Comparison of ENCODE assay signal across 8 cellular contexts in the genomic region with DNA sequence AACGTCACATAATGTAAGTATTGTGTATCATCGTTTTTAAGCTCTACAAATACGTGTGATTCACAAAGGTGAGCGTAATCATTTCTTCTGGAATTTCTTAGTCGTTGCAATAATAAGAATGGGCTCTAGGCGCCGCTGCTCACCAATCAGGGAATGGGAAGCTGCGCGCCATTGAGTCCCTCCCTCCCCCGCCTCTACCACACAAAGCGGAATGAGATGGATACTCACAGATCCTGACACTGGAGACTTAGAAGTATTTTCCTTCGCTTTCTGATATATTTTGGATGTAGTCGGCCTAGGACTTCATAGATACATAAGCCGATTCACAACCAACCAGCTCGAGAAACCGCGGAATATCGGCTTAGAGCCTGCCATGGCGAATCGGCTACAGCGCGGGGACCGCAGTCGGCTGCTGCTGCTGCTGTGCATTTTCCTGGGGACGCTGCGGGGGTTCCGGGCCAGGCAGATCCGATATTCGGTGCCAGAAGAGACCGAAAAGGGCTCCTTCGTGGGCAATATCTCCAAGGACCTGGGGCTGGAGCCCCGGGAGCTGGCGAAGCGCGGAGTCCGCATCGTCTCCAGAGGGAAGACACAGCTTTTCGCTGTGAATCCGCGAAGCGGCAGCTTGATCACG. TPM values are rescaled to one million over a fixed set of nuclear protein-coding genes. Genes with fewer than 3 reads are reported as not detected.
DNase-seq lines count a peak whose midpoint lies in the region; FAIRE-seq and TF ChIP-seq lines count a peak whose summit lies in the region.

PCDHGA11 (plus strand) TSS at position 197 of the 634 bp plus-strand sequence; CDS start at position 374, 177 bp downstream.

- peak within 1 kb of the TSS in 2 of 7 donors; percentile 41 to 73 for H3K27ac Mint-ChIP-seq in CD14-positive monocyte

- intact Hi-C loops in CD14-positive monocyte (cut with micrococcal nuclease): loop anchor here (5.0 kb wide), 2 partner anchors 136 to 141 kb away; no protein-coding TSS in a partner anchor

- peak within 1 kb of the TSS; percentile 84 to 93 for H3K4me3 Mint-ChIP-seq in CD14-positive monocyte

- peaks cover 75 to 88% (median 85%) of the 10 kb centered on the region in 3 donors for H3K27me3 Mint-ChIP-seq in CD14-positive monocyte (ENCODE audit: low read depth in 3 of 3)

- H2AFZ ChIP-seq in SK-N-SH (ENCODE audit: low read depth): no peak within 1 kb of the TSS

- H3K79me2 ChIP-seq in SK-N-SH (ENCODE audit: insufficient read depth): peaks cover 23% of the 10 kb centered on the region

- H3K36me3 Mint-ChIP-seq in CD14-positive monocyte: peaks cover 7 to 30% of the 10 kb centered on the region in 2 donors

- no peak for FAIRE-seq in H54 (lab: Jason Lieb, UNC)

- TF ChIP-seq POLR2A in H54 (IDR thresholded peaks at IDR 0.05; ENCODE audit: low read depth, low read length): no peak

- POLR2A ChIA-PET in SK-N-SH (lab: Yijun Ruan, JAX): no interaction called here

- TF ChIP-seq CTCF in CD14-positive monocyte (IDR thresholded peaks at IDR 0.05) (peak; percentile 86), SK-N-SH (IDR thresholded peaks at IDR 0.05) (no peak)

- peaks cover 19 to 60% (median 52%) of the 10 kb centered on the region in 7 donors for H3K9me3 Mint-ChIP-seq in CD14-positive monocyte

- CTCF ChIA-PET in SK-N-SH (lab: Yijun Ruan, JAX): interaction anchor here (0.9 to 2.7 kb wide), 6 partner anchors 17 to 197 kb away, joined by 3 to 10 read pairs (median 6); partner anchors contain the start of gene PCDHB14

- no peak within 1 kb of the TSS for H3K9ac ChIP-seq in SK-N-SH

- no peaks in the 10 kb centered on the region for H4K20me1 ChIP-seq in SK-N-SH (ENCODE audit: insufficient read depth)

- H3K27me3 ChIP-seq in mononuclear cell (ENCODE audit: insufficient read depth, low read length) (peaks cover 97% of the 10 kb centered on the region), SK-N-SH (ENCODE audit: insufficient read depth) (no peaks in the 10 kb centered on the region)

- no peaks in the 10 kb centered on the region for H3K9me2 ChIP-seq in SK-N-SH

- no peak for TF ChIP-seq EP300 in SK-N-SH (IDR thresholded peaks at IDR 0.05; ENCODE audit: borderline replicate concordance in 1 of 2, low read depth in 1 of 2, low read length in 1 of 2)

- H3F3A ChIP-seq in SK-N-SH (replicated peaks; ENCODE audit: insufficient read depth): peaks cover 4% of the 10 kb centered on the region

- H3K4me3 ChIP-seq in mononuclear cell (ENCODE audit: low read length): peak within 1 kb of the TSS; percentile 25
- peak within 1 kb of the TSS in 1 of 2 experiments; percentile 22; a peak in 1 of 4 replicates for H3K4me3 ChIP-seq in SK-N-SH (ENCODE audit: low read depth in 2 of 2, low read length in 1 of 2)

- H3K4me1 ChIP-seq in mononuclear cell (ENCODE audit: insufficient read depth, low read length) (peaks cover 12% of the 10 kb centered on the region), SK-N-SH (ENCODE audit: control insufficient read depth in 1 of 2, insufficient read depth in 2 of 2, low read depth in 1 of 2, low read length in 1 of 2) (no peaks in the 10 kb centered on the region; a peak in 1 of 4 replicates)

- peaks cover 3 to 57% of the 10 kb centered on the region in 2 experiments for H3K36me3 ChIP-seq in SK-N-SH (replicated peaks in 1 of 2; ENCODE audit: control insufficient read depth in 1 of 2, insufficient read depth in 2 of 2, low read length in 1 of 2)

- no peak within 1 kb of the TSS for H3K27ac ChIP-seq in SK-N-SH (ENCODE audit: low read depth in 2 of 2, low read length in 1 of 2)

- H3K4me1 Mint-ChIP-seq in CD14-positive monocyte: peaks cover 32% of the 10 kb centered on the region

- no peak for TF ChIP-seq RAD21 in SK-N-SH (IDR thresholded peaks at IDR 0.05; ENCODE audit: low read length)

- H3K4me2 ChIP-seq in SK-N-SH: no peak within 1 kb of the TSS

- no peaks in the 10 kb centered on the region for H3K9me3 ChIP-seq in mononuclear cell (ENCODE audit: low read depth, low read length)
- peaks cover 22% of the 10 kb centered on the region for H3K9me3 ChIP-seq in SK-N-SH

- WGBS in SK-N-SH (ENCODE audit: low lambda C conversion rate): 93% methylated on average over 42 of the region's 42 CpGs

- no peak for DNase-seq in CD14-positive monocyte (ENCODE audit: low spot score)
- DNase-seq in H54 (ENCODE audit: insufficient read length, low spot score): peak; percentile 22
- peak; percentile 57 for DNase-seq in RPMI7951 (ENCODE audit: low read depth)
- DNase-seq in dermis microvascular lymphatic vessel endothelial cell (ENCODE audit: low read depth in 2 of 2): peak; percentile 30 to 76
- no peak for DNase-seq in NCI-H510A (lab: John Stamatoyannopoulos, UW)
- DNase-seq in NCI-H2081 treated with DMSO at 0.1 percent for 48 hours (lab: John Stamatoyannopoulos, UW): no peak
- no peak for DNase-seq in SK-N-SH

TF ChIP-seq in SK-N-SH, 30 proteins besides CTCF, POLR2A, EP300 and RAD21:
- TF ChIP-seq IRF3 (IDR thresholded peaks at IDR 0.05; ENCODE audit: low read depth, low read length) (no peak), ELF1 (IDR thresholded peaks at IDR 0.05) (no peak), RCOR1 (IDR thresholded peaks at IDR 0.05; ENCODE audit: low read length) (no peak), REST (IDR thresholded peaks at IDR 0.05; ENCODE audit: low read depth, low read length) (no peak), MAX (IDR thresholded peaks at IDR 0.05; ENCODE audit: low read depth) (no peak), SIN3A (IDR thresholded peaks at IDR 0.05; ENCODE audit: borderline replicate concordance, low read depth, low read length) (no peak), CHD2 (IDR thresholded peaks at IDR 0.05; ENCODE audit: low read length, partially characterized antibody) (no peak), TEAD4 (IDR thresholded peaks at IDR 0.05; ENCODE audit: borderline replicate concordance, insufficient read depth) (no peak), TCF12 (IDR thresholded peaks at IDR 0.05) (no peak), MEF2A (IDR thresholded peaks at IDR 0.05; ENCODE audit: borderline replicate concordance, low read depth) (no peak), SMC3 (IDR thresholded peaks at IDR 0.05; ENCODE audit: low read depth, low read length) (no peak), GATA2 (CRISPR knock-in tag; IDR thresholded peaks at IDR 0.05) (no peak)

RNA-seq across cellular contexts. Expression of gene PCDHGA11, which starts in this region (rescaled TPM):
- not detected for polyA plus RNA-seq in CD14-positive monocyte
- 7.0 and 8.1 TPM in 2 replicates for total RNA-seq in RPMI7951 (2014; rRNA removed; shearing (Covaris generic))
- total RNA-seq in dermis microvascular lymphatic vessel endothelial cell: 4.0 and 5.4 TPM in 2 replicates
- 0.21 TPM for total RNA-seq in mononuclear cell
- polyA plus RNA-seq in SK-N-SH (2012; rRNA removed): 0.18 and 0.23 TPM in 2 replicates
- polyA plus RNA-seq in SK-N-SH (2012; cell fraction: cytosol; rRNA removed): 0.10 and 0.13 TPM in 2 replicates
- 0.73 and 0.85 TPM in 2 replicates for polyA plus RNA-seq in SK-N-SH (2012; cell fraction: nucleus; rRNA removed)

Comparison
In these comparisons a context has a peak if more than half of its experiments do, and no peak if none do; other contexts are left out.
1. DNase-seq: peak in H54 (single experiment), RPMI7951 (single experiment) and dermis microvascular lymphatic vessel endothelial cell (2 of 2); none in CD14-positive monocyte (single experiment), NCI-H510A (single experiment), NCI-H2081 treated with DMSO at 0.1 percent for 48 hours (single experiment) and SK-N-SH (single experiment).